Comparison of ENCODE assay signal across 8 cellular contexts in genomic region chr11:123741159-123741951, GRCh38. TPM values are rescaled to one million over a fixed set of nuclear protein-coding genes. Genes with fewer than 3 reads are reported as not detected.
DNase-seq lines count a peak whose midpoint lies in the region; ATAC-seq and TF ChIP-seq lines count a peak whose summit lies in the region.

ZNF202 (minus strand) TSS chr11:123741660; CDS start chr11:123730888, 10,772 bp downstream.

- H3K4me1 ChIP-seq in osteoblast (ENCODE audit: insufficient read depth, low read length) = peaks cover 12% of the 10 kb centered on the region
- H3K4me1 ChIP-seq in thoracic aorta (ENCODE audit: control insufficient read depth in 1 of 2, low read depth in 2 of 2) = peaks cover 9 to 18% of the 10 kb centered on the region in 2 donors

- peak within 1 kb of the TSS; percentile 100 for H2AFZ ChIP-seq in osteoblast (ENCODE audit: low read length)

- peaks cover 8% of the 10 kb centered on the region for H4K20me1 ChIP-seq in osteoblast (ENCODE audit: insufficient read depth, low read length)

- peak within 1 kb of the TSS; percentile 97 for H3K4me2 ChIP-seq in osteoblast (ENCODE audit: insufficient read depth, low read length)

- peaks cover 56% of the 10 kb centered on the region for H3K79me2 ChIP-seq in osteoblast (ENCODE audit: insufficient read depth, low read length)

- H3K27me3 ChIP-seq in osteoblast (ENCODE audit: insufficient read depth, low read length) = no peaks in the 10 kb centered on the region
- no peaks in the 10 kb centered on the region for H3K27me3 ChIP-seq in thoracic aorta (replicated peaks; ENCODE audit: insufficient read depth)

- H3K36me3 ChIP-seq in osteoblast (ENCODE audit: insufficient read depth, low read length) = peaks cover 13% of the 10 kb centered on the region
- no peaks in the 10 kb centered on the region for H3K36me3 ChIP-seq in thoracic aorta

- H3K36me3 Mint-ChIP-seq in activated naive CD4-positive, alpha-beta T cell treated with anti-CD3 and anti-CD28 coated beads, Interleukin-2, amount 50 U/mL, for 72 hours = peaks cover 22 to 32% of the 10 kb centered on the region in 2 donors

- no peaks in the 10 kb centered on the region for H3K9me3 ChIP-seq in osteoblast (ENCODE audit: low read depth, low read length)
- no peaks in the 10 kb centered on the region for H3K9me3 ChIP-seq in thoracic aorta

- TF ChIP-seq CTCF in GM12865 (IDR thresholded peaks at IDR 0.05; ENCODE audit: insufficient read depth, low read depth, low read length, missing control alignments) (no peak), osteoblast (IDR thresholded peaks at IDR 0.05; ENCODE audit: extremely low read depth, low read depth, low read length) (no peak), thoracic aorta (IDR thresholded peaks at IDR 0.05) (peak; percentile 29)

- H3K9me3 Mint-ChIP-seq in activated naive CD4-positive, alpha-beta T cell treated with anti-CD3 and anti-CD28 coated beads, Interleukin-2, amount 50 U/mL, for 72 hours = no peaks in the 10 kb centered on the region

- peak within 1 kb of the TSS; percentile 91 to 99 for H3K27ac Mint-ChIP-seq in activated naive CD4-positive, alpha-beta T cell treated with anti-CD3 and anti-CD28 coated beads, Interleukin-2, amount 50 U/mL, for 72 hours

- DNase-seq in GM12865 (ENCODE audit: low read depth) = peak; percentile 93
- peak; percentile 93 for DNase-seq in NCI-H1105 (lab: John Stamatoyannopoulos, UW)
- DNase-seq in SKM-1 (lab: John Stamatoyannopoulos, UW; ENCODE audit: unreplicated experiment) = peak; percentile 74
- peak; percentile 90 for DNase-seq in activated naive CD4-positive, alpha-beta T cell treated with anti-CD3 and anti-CD28 coated beads, Interleukin-2, amount 50 U/mL, for 72 hours (ENCODE audit: low spot score in 2 of 2)
- DNase-seq in glomerular visceral epithelial cell (ENCODE audit: extremely low spot score) = peak; percentile 85
- DNase-seq in osteoblast (ENCODE audit: insufficient read length, low spot score, missing footprints) = peak; percentile 94
- DNase-seq in thoracic aorta (ENCODE audit: low spot score) = peak; percentile 52

- H3K4me3 ChIP-seq in GM12865 (ENCODE audit: low read depth, low read length) = peak within 1 kb of the TSS; percentile 94
- peak within 1 kb of the TSS; percentile 89 for H3K4me3 ChIP-seq in osteoblast (ENCODE audit: insufficient read depth, low read length)
- H3K4me3 ChIP-seq in thoracic aorta = peak within 1 kb of the TSS; percentile 96

- ATAC-seq in HG02642 (IDR thresholded peaks at IDR 0.05; ENCODE audit: poor library complexity, unreplicated experiment) (peak; percentile 99), thoracic aorta (ENCODE audit: insufficient number of reproducible peaks, low FRiP score, low read depth) (peak; percentile 84)
- peak; percentile 96 to 97 for ATAC-seq in activated naive CD4-positive, alpha-beta T cell treated with anti-CD3 and anti-CD28 coated beads, Interleukin-2, amount 50 U/mL, for 72 hours

- H3K27ac ChIP-seq in osteoblast (ENCODE audit: low read depth, low read length) (peak within 1 kb of the TSS; percentile 67), thoracic aorta (peak within 1 kb of the TSS; percentile 54 to 55)

RNA-seq across cellular contexts. Expression of gene ZNF202, which starts in this region (rescaled TPM):
- 10 to 100 TPM in 1 of 2 donors, 1 to 10 TPM in 1; 6.9 to 12.2 TPM for total RNA-seq in activated naive CD4-positive, alpha-beta T cell treated with anti-CD3 and anti-CD28 coated beads, Interleukin-2, amount 50 U/mL, for 72 hours
- total RNA-seq in osteoblast = 5.6 and 6.5 TPM in 2 replicates
- total RNA-seq in thoracic aorta = 10 to 100 TPM in 1 of 2 donors, 1 to 10 TPM in 1; 3.9 to 10.9 TPM

Comparison
In these comparisons a context has a peak if more than half of its experiments do, and no peak if none do; other contexts are left out.
1. Peak in every context shown above with its lines: DNase-seq, ATAC-seq, H3K4me3 ChIP-seq and H3K27ac ChIP-seq.